ENCODE assay signal across 1 cellular context in the genomic region with DNA sequence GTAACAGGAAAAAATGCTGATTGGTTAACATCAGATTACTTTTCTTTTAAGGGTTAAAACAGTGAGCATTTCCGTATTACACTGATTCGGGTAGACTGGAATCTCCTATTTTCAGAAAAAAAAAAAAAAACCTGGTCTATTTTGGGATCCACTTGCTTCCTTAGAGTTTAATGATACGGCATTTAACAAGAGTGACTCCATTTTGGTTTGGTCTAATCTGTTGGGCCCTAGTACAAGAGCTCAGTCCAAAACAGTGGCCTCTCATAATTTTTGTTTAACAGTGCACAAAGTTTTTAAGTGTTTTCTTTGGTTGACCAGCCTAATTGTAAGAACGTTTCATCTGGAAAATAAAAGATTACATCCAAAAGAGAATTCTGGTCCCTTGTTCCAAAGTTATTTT.
A peak's percentile ranks its signal among the peaks of the same experiment; 100 is the strongest.
TF ChIP-seq lines count a peak whose summit lies in the region.

No MANE protein-coding gene starts in this region.

TF ChIP-seq in K562, 482 proteins besides CTCF, POLR2A, EP300 and RAD21 (continued from another document and continues in another):
- TF ChIP-seq, protein P1, sequence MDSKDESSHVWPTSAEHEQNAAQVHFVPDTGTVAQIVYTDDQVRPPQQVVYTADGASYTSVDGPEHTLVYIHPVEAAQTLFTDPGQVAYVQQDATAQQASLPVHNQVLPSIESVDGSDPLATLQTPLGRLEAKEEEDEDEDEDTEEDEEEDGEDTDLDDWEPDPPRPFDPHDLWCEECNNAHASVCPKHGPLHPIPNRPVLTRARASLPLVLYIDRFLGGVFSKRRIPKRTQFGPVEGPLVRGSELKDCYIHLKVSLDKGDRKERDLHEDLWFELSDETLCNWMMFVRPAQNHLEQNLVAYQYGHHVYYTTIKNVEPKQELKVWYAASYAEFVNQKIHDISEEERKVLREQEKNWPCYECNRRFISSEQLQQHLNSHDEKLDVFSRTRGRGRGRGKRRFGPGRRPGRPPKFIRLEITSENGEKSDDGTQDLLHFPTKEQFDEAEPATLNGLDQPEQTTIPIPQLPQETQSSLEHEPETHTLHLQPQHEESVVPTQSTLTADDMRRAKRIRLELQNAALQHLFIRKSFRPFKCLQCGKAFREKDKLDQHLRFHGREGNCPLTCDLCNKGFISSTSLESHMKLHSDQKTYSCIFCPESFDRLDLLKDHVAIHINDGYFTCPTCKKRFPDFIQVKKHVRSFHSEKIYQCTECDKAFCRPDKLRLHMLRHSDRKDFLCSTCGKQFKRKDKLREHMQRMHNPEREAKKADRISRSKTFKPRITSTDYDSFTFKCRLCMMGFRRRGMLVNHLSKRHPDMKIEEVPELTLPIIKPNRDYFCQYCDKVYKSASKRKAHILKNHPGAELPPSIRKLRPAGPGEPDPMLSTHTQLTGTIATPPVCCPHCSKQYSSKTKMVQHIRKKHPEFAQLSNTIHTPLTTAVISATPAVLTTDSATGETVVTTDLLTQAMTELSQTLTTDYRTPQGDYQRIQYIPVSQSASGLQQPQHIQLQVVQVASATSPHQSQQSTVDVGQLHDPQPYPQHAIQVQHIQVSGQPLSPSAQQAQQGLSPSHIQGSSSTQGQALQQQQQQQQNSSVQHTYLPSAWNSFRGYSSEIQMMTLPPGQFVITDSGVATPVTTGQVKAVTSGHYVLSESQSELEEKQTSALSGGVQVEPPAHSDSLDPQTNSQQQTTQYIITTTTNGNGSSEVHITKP (IDR thresholded peaks at IDR 0.05; ENCODE audit: partially characterized antibody), result no peak
- TF ChIP-seq ZNF197 (CRISPR knock-in tag; IDR thresholded peaks at IDR 0.05; ENCODE audit: low read depth) (no peak), ZNF778 (CRISPR knock-in tag; IDR thresholded peaks at IDR 0.05) (no peak), NFATC3 (IDR thresholded peaks at IDR 0.05) (no peak), BCOR (IDR thresholded peaks at IDR 0.05) (no peak), GTF2A2 (tag; IDR thresholded peaks at IDR 0.05) (0 out of 2 replicates have a peak, but pooled peaks have one; percentile 68), LCOR (CRISPR knock-in tag; IDR thresholded peaks at IDR 0.05) (no peak), XRCC4 (IDR thresholded peaks at IDR 0.05; ENCODE audit: extremely low read depth, insufficient read depth, insufficient read length) (no peak), GTF2E2 (tag; IDR thresholded peaks at IDR 0.05) (no peak), GATAD2A (IDR thresholded peaks at IDR 0.05) (no peak), NCOA1 (IDR thresholded peaks at IDR 0.05; ENCODE audit: low read depth) (no peak), KHSRP (IDR thresholded peaks at IDR 0.05) (no peak), IRF2 (CRISPR knock-in tag; IDR thresholded peaks at IDR 0.05) (no peak), MYC (IDR thresholded peaks at IDR 0.05; ENCODE audit: low read depth, low read length) (no peak), MYC (CRISPR knock-in tag; IDR thresholded peaks at IDR 0.05; ENCODE audit: borderline replicate concordance, low read depth) (no peak), KLF13 (tag; IDR thresholded peaks at IDR 0.05; ENCODE audit: borderline replicate concordance, low read depth) (peak; percentile 36; the same call in 1 of the 2 replicates), SMARCB1 (IDR thresholded peaks at IDR 0.05; ENCODE audit: insufficient read length, low read depth) (no peak), CBX8 (IDR thresholded peaks at IDR 0.05; ENCODE audit: borderline replicate concordance, extremely low read depth, low read depth, low read length, poor library complexity, severe bottlenecking) (no peak), NR1H2 (CRISPR knock-in tag; IDR thresholded peaks at IDR 0.05) (no peak), EZH2 (IDR thresholded peaks at IDR 0.05; ENCODE audit: borderline replicate concordance, low read depth, low read length) (no peak), ZNF436 (CRISPR knock-in tag; IDR thresholded peaks at IDR 0.05) (no peak), MECOM (CRISPR knock-in tag; IDR thresholded peaks at IDR 0.05) (0 out of 2 replicates have a peak, but pooled peaks have one; percentile 43), ZNF41 (CRISPR knock-in tag; conservative IDR thresholded peaks at IDR 0.05) (0 out of 2 replicates have a peak, but pooled peaks have one; percentile 23), ETV1 (tag; conservative IDR thresholded peaks at IDR 0.05; ENCODE audit: low read depth) (no peak), DNMT1 (IDR thresholded peaks at IDR 0.05) (no peak), ZNF766 (CRISPR knock-in tag; conservative IDR thresholded peaks at IDR 0.05) (0 out of 2 replicates have a peak, but pooled peaks have one; percentile 51), CBX3 (IDR thresholded peaks at IDR 0.05; ENCODE audit: borderline replicate concordance in 1 of 2, low read length in 2 of 2) (no peak), ZNF143 (CRISPR knock-in tag; IDR thresholded peaks at IDR 0.05) (no peak), NR4A1 (CRISPR knock-in tag; IDR thresholded peaks at IDR 0.05) (no peak), NR4A1 (tag; IDR thresholded peaks at IDR 0.05) (peak; percentile 78; the same call in 1 of the 2 replicates), HMG20A (CRISPR knock-in tag; conservative IDR thresholded peaks at IDR 0.05) (no peak), ZNF311 (CRISPR knock-in tag; IDR thresholded peaks at IDR 0.05) (peak; percentile 75), GTF2F1 (IDR thresholded peaks at IDR 0.05; ENCODE audit: low read depth, low read length) (no peak), STAT5B (CRISPR knock-in tag; IDR thresholded peaks at IDR 0.05) (no peak), RBM34 (IDR thresholded peaks at IDR 0.05; ENCODE audit: borderline replicate concordance, insufficient read depth, low read length) (no peak), PTRF (tag; IDR thresholded peaks at IDR 0.05) (peak; percentile 90), TEAD2 (tag; IDR thresholded peaks at IDR 0.05) (peak; percentile 52; the same call in 1 of the 2 replicates), HNRNPH1 (optimal IDR thresholded peaks at IDR 0.05; ENCODE audit: low read depth, low read length) (no peak), PHF20 (IDR thresholded peaks at IDR 0.05; ENCODE audit: partially characterized antibody) (no peak), TRIM28 (IDR thresholded peaks at IDR 0.05) (no peak)
- TF ChIP-seq, protein P2, sequence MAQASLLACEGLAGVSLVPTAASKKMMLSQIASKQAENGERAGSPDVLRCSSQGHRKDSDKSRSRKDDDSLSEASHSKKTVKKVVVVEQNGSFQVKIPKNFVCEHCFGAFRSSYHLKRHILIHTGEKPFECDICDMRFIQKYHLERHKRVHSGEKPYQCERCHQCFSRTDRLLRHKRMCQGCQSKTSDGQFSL (CRISPR knock-in tag; IDR thresholded peaks at IDR 0.05), result no peak
- TF ChIP-seq, protein P2 (tag; IDR thresholded peaks at IDR 0.05), result peak in 1 of 2 experiments; percentile 78; a peak in 2 of 4 replicates
- TF ChIP-seq, protein P3, sequence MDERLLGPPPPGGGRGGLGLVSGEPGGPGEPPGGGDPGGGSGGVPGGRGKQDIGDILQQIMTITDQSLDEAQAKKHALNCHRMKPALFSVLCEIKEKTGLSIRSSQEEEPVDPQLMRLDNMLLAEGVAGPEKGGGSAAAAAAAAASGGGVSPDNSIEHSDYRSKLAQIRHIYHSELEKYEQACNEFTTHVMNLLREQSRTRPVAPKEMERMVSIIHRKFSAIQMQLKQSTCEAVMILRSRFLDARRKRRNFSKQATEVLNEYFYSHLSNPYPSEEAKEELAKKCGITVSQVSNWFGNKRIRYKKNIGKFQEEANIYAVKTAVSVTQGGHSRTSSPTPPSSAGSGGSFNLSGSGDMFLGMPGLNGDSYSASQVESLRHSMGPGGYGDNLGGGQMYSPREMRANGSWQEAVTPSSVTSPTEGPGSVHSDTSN (CRISPR knock-in tag; IDR thresholded peaks at IDR 0.05; ENCODE audit: low read depth), result no peak
- TF ChIP-seq, protein P3 (tag; conservative IDR thresholded peaks at IDR 0.05; ENCODE audit: low read depth), result 0 out of 2 replicates have a peak, but pooled peaks have one; percentile 32
- TF ChIP-seq, protein P4, sequence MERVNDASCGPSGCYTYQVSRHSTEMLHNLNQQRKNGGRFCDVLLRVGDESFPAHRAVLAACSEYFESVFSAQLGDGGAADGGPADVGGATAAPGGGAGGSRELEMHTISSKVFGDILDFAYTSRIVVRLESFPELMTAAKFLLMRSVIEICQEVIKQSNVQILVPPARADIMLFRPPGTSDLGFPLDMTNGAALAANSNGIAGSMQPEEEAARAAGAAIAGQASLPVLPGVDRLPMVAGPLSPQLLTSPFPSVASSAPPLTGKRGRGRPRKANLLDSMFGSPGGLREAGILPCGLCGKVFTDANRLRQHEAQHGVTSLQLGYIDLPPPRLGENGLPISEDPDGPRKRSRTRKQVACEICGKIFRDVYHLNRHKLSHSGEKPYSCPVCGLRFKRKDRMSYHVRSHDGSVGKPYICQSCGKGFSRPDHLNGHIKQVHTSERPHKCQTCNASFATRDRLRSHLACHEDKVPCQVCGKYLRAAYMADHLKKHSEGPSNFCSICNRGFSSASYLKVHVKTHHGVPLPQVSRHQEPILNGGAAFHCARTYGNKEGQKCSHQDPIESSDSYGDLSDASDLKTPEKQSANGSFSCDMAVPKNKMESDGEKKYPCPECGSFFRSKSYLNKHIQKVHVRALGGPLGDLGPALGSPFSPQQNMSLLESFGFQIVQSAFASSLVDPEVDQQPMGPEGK (CRISPR knock-in tag; IDR thresholded peaks at IDR 0.05; ENCODE audit: borderline replicate concordance), result no peak
- TF ChIP-seq, protein P5, sequence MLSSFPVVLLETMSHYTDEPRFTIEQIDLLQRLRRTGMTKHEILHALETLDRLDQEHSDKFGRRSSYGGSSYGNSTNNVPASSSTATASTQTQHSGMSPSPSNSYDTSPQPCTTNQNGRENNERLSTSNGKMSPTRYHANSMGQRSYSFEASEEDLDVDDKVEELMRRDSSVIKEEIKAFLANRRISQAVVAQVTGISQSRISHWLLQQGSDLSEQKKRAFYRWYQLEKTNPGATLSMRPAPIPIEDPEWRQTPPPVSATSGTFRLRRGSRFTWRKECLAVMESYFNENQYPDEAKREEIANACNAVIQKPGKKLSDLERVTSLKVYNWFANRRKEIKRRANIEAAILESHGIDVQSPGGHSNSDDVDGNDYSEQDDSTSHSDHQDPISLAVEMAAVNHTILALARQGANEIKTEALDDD (IDR thresholded peaks at IDR 0.05), result no peak
- TF ChIP-seq, protein P6, sequence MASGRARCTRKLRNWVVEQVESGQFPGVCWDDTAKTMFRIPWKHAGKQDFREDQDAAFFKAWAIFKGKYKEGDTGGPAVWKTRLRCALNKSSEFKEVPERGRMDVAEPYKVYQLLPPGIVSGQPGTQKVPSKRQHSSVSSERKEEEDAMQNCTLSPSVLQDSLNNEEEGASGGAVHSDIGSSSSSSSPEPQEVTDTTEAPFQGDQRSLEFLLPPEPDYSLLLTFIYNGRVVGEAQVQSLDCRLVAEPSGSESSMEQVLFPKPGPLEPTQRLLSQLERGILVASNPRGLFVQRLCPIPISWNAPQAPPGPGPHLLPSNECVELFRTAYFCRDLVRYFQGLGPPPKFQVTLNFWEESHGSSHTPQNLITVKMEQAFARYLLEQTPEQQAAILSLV (tag; IDR thresholded peaks at IDR 0.05), result peak; percentile 79
- TF ChIP-seq, protein P7, sequence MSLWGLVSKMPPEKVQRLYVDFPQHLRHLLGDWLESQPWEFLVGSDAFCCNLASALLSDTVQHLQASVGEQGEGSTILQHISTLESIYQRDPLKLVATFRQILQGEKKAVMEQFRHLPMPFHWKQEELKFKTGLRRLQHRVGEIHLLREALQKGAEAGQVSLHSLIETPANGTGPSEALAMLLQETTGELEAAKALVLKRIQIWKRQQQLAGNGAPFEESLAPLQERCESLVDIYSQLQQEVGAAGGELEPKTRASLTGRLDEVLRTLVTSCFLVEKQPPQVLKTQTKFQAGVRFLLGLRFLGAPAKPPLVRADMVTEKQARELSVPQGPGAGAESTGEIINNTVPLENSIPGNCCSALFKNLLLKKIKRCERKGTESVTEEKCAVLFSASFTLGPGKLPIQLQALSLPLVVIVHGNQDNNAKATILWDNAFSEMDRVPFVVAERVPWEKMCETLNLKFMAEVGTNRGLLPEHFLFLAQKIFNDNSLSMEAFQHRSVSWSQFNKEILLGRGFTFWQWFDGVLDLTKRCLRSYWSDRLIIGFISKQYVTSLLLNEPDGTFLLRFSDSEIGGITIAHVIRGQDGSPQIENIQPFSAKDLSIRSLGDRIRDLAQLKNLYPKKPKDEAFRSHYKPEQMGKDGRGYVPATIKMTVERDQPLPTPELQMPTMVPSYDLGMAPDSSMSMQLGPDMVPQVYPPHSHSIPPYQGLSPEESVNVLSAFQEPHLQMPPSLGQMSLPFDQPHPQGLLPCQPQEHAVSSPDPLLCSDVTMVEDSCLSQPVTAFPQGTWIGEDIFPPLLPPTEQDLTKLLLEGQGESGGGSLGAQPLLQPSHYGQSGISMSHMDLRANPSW (CRISPR knock-in tag; IDR thresholded peaks at IDR 0.05), result no peak
- TF ChIP-seq, protein P8, sequence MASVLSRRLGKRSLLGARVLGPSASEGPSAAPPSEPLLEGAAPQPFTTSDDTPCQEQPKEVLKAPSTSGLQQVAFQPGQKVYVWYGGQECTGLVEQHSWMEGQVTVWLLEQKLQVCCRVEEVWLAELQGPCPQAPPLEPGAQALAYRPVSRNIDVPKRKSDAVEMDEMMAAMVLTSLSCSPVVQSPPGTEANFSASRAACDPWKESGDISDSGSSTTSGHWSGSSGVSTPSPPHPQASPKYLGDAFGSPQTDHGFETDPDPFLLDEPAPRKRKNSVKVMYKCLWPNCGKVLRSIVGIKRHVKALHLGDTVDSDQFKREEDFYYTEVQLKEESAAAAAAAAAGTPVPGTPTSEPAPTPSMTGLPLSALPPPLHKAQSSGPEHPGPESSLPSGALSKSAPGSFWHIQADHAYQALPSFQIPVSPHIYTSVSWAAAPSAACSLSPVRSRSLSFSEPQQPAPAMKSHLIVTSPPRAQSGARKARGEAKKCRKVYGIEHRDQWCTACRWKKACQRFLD (CRISPR knock-in tag; IDR thresholded peaks at IDR 0.05), result no peak
- TF ChIP-seq, protein P9, sequence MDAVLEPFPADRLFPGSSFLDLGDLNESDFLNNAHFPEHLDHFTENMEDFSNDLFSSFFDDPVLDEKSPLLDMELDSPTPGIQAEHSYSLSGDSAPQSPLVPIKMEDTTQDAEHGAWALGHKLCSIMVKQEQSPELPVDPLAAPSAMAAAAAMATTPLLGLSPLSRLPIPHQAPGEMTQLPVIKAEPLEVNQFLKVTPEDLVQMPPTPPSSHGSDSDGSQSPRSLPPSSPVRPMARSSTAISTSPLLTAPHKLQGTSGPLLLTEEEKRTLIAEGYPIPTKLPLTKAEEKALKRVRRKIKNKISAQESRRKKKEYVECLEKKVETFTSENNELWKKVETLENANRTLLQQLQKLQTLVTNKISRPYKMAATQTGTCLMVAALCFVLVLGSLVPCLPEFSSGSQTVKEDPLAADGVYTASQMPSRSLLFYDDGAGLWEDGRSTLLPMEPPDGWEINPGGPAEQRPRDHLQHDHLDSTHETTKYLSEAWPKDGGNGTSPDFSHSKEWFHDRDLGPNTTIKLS (IDR thresholded peaks at IDR 0.05; ENCODE audit: borderline replicate concordance, low read depth), result no peak
